In the genomic region with DNA sequence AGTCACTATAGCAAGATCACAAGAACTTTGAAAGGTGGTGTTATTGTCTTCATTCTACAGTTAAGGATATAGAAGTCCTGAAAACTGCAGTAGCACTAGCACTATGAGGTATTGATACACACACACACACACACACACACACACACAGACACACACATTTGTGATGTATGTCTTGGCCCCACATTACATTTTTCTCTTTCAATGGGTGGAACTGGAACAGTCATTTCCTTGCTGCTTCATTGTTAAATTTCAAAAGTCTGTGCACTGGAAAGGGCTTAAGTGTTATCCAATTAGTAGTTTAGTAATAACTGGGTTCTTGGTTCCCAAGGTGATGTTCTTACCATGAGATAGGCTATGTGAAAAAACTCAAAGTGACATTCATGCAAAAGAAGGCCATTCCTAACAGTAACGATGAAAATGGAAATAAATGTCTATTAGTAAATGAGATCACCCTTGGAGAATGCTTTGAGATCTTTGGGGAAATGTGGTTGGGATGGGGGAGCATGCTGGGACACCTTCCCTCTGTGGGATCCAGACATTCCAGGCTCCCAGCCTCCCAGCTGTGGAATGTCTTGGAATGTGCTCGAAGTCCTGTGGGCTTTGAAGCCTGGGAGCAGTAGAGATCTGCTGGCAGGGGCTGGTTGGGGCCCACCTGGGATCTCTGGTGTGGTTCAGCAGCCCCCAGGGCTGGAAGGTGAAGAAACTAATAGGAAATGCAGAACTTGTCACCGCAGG, we compare ENCODE assay signal across 11 cellular contexts. TPM values are rescaled to one million over a fixed set of nuclear protein-coding genes. Genes with fewer than 3 reads are reported as not detected.
A peak's percentile ranks its signal among the peaks of the same experiment; 100 is the strongest.
DNase-seq lines count a peak whose midpoint lies in the region; ATAC-seq and TF ChIP-seq lines count a peak whose summit lies in the region.
"Had no signal": no experiment of that assay in that cellular context is flagged by ENCODE, and none has a peak within 500 bp of the region (broad histone marks: within the 10 kb centered on the region; RNA-seq: fewer than 3 reads in every experiment).

No MANE protein-coding gene starts in this region.

- ATAC-seq in Right ventricle myocardium superior (ENCODE audit: poor library complexity) (peak; percentile 38), GM19455 (IDR thresholded peaks at IDR 0.05; ENCODE audit: unreplicated experiment) (no peak)

- no peaks in the 10 kb centered on the region for H3K27me3 ChIP-seq in esophagus (ENCODE audit: control insufficient read depth in 1 of 2, insufficient read depth in 2 of 2, low read length in 2 of 2)
- no peaks in the 10 kb centered on the region for H3K27me3 ChIP-seq in vagina
- no peaks in the 10 kb centered on the region for H3K27me3 ChIP-seq in CD8-positive, alpha-beta memory T cell (ENCODE audit: insufficient read depth, low read length, poor library complexity, severe bottlenecking)

- H3K27ac Mint-ChIP-seq in mesothelial cell of epicardium: peak overlapping the region; percentile 50
- no peak overlapping the region for H3K27ac Mint-ChIP-seq in CD8-positive, alpha-beta memory T cell
- no peak overlapping the region for H3K27ac Mint-ChIP-seq in activated CD4-positive, alpha-beta T cell treated with anti-CD3 and anti-CD28 coated beads, Interleukin-2, amount 10 ng/mL, durations not matched to agents 24 days and 14 days
- H3K27ac Mint-ChIP-seq: type B pancreatic cell had no signal

- H3K27ac ChIP-seq in esophagus (ENCODE audit: low read depth in 2 of 2, low read length in 1 of 2): peak overlapping the region; percentile 38 to 40
- H3K27ac ChIP-seq in vagina: peak overlapping the region; percentile 84
- no peak overlapping the region for H3K27ac ChIP-seq in CD8-positive, alpha-beta memory T cell (ENCODE audit: low read depth, low read length)

- H3K36me3 Mint-ChIP-seq in mesothelial cell of epicardium: no peaks in the 10 kb centered on the region
- H3K36me3 Mint-ChIP-seq in CD8-positive, alpha-beta memory T cell: no peaks in the 10 kb centered on the region
- no peaks in the 10 kb centered on the region for H3K36me3 Mint-ChIP-seq in activated CD4-positive, alpha-beta T cell treated with anti-CD3 and anti-CD28 coated beads, Interleukin-2, amount 10 ng/mL, durations not matched to agents 24 days and 14 days (ENCODE audit: low read depth)
- H3K36me3 Mint-ChIP-seq: type B pancreatic cell had no signal

- TF ChIP-seq CTCF in mesothelial cell of epicardium (IDR thresholded peaks at IDR 0.05; ENCODE audit: unreplicated experiment) (no peak), vagina (IDR thresholded peaks at IDR 0.05) (no peak)

- WGBS in esophagus, 2 donors: 50 to 51% methylated on average over 3 of the region's 3 CpGs

- POLR2A ChIA-PET in CD8-positive, alpha-beta memory T cell (lab: Charles Lee): no interaction called here

- H3K27me3 Mint-ChIP-seq in mesothelial cell of epicardium (ENCODE audit: low read depth): no peaks in the 10 kb centered on the region
- peaks cover 10 to 37% of the 10 kb centered on the region in 2 donors for H3K27me3 Mint-ChIP-seq in CD8-positive, alpha-beta memory T cell
- peaks cover 1% of the 10 kb centered on the region for H3K27me3 Mint-ChIP-seq in activated CD4-positive, alpha-beta T cell treated with anti-CD3 and anti-CD28 coated beads, Interleukin-2, amount 10 ng/mL, durations not matched to agents 24 days and 14 days
- H3K27me3 Mint-ChIP-seq: type B pancreatic cell had no signal

- no peaks in the 10 kb centered on the region for H3K9me3 ChIP-seq in esophagus (ENCODE audit: control insufficient read depth in 2 of 2, insufficient read depth in 1 of 2, low read depth in 1 of 2, low read length in 1 of 2)
- no peaks in the 10 kb centered on the region for H3K9me3 ChIP-seq in vagina
- H3K9me3 ChIP-seq in CD8-positive, alpha-beta memory T cell (ENCODE audit: low read length): no peaks in the 10 kb centered on the region

- H3K4me3 Mint-ChIP-seq in mesothelial cell of epicardium: no peak overlapping the region
- H3K4me3 Mint-ChIP-seq in CD8-positive, alpha-beta memory T cell: no peak overlapping the region
- no peak overlapping the region for H3K4me3 Mint-ChIP-seq in activated CD4-positive, alpha-beta T cell treated with anti-CD3 and anti-CD28 coated beads, Interleukin-2, amount 10 ng/mL, durations not matched to agents 24 days and 14 days
- H3K4me3 Mint-ChIP-seq: type B pancreatic cell had no signal

- CTCF ChIA-PET in CD8-positive, alpha-beta memory T cell (lab: Charles Lee): no interaction called here

- H3K36me3 ChIP-seq in esophagus (ENCODE audit: control insufficient read depth in 2 of 2, insufficient read depth in 2 of 2, low read length in 1 of 2): no peaks in the 10 kb centered on the region
- no peaks in the 10 kb centered on the region for H3K36me3 ChIP-seq in vagina
- no peaks in the 10 kb centered on the region for H3K36me3 ChIP-seq in CD8-positive, alpha-beta memory T cell (ENCODE audit: insufficient read depth, low read length)

- no peak for TF ChIP-seq POLR2A in vagina (IDR thresholded peaks at IDR 0.05)

- DNase-seq in Right ventricle myocardium superior (no peak), cardiac septum (ENCODE audit: low spot score) (no peak), mesothelial cell of epicardium (ENCODE audit: low spot score in 2 of 2, unreplicated experiment in 2 of 2) (no peak), vagina (ENCODE audit: extremely low spot score in 2 of 2) (no peak)
- DNase-seq in CD8-positive, alpha-beta memory T cell: no peak
- no peak for DNase-seq in activated CD4-positive, alpha-beta T cell treated with anti-CD3 and anti-CD28 coated beads, Interleukin-2, amount 10 ng/mL, durations not matched to agents 24 days and 14 days
- DNase-seq: activated CD8-positive, alpha-beta memory T cell treated with anti-CD3 and anti-CD28 coated beads, Interleukin-2, amount 50 U/mL, for 4 hours; NCI-H1092 treated with DMSO at 0.1 percent for 48 hours had no signal

- H3K4me3 ChIP-seq in esophagus (ENCODE audit: low read depth in 1 of 2, low read length in 2 of 2) (no peak overlapping the region), vagina (no peak overlapping the region)
- no peak overlapping the region for H3K4me3 ChIP-seq in CD8-positive, alpha-beta memory T cell (ENCODE audit: low read length)

- H3K4me1 Mint-ChIP-seq in mesothelial cell of epicardium: peaks cover 44% of the 10 kb centered on the region
- H3K4me1 Mint-ChIP-seq in CD8-positive, alpha-beta memory T cell: no peaks in the 10 kb centered on the region
- H3K4me1 Mint-ChIP-seq in activated CD4-positive, alpha-beta T cell treated with anti-CD3 and anti-CD28 coated beads, Interleukin-2, amount 10 ng/mL, durations not matched to agents 24 days and 14 days: peaks cover 23% of the 10 kb centered on the region

- H3K9me3 Mint-ChIP-seq in mesothelial cell of epicardium: no peaks in the 10 kb centered on the region
- H3K9me3 Mint-ChIP-seq in CD8-positive, alpha-beta memory T cell: no peaks in the 10 kb centered on the region
- no peaks in the 10 kb centered on the region for H3K9me3 Mint-ChIP-seq in activated CD4-positive, alpha-beta T cell treated with anti-CD3 and anti-CD28 coated beads, Interleukin-2, amount 10 ng/mL, durations not matched to agents 24 days and 14 days
- H3K9me3 Mint-ChIP-seq: type B pancreatic cell had no signal

- intact Hi-C loops in Right ventricle myocardium superior (cut with DNase I): no loop called here
- intact Hi-C loops in cardiac septum (cut with DNase I): no loop called here
- intact Hi-C loops in vagina (cut with DNase I): loop anchor here (10.0 kb wide), 1 partner anchor 47 kb away; no protein-coding TSS in a partner anchor
- intact Hi-C loops in activated CD4-positive, alpha-beta T cell treated with anti-CD3 and anti-CD28 coated beads, Interleukin-2, amount 10 ng/mL, durations not matched to agents 24 days and 14 days (cut with micrococcal nuclease): no loop called here

- H3K4me1 ChIP-seq in esophagus (ENCODE audit: control insufficient read depth in 2 of 2, insufficient read depth in 2 of 2, low read length in 1 of 2): peaks cover 0 to 4% of the 10 kb centered on the region in 2 donors
- H3K4me1 ChIP-seq in vagina: peaks cover 10% of the 10 kb centered on the region
- no peaks in the 10 kb centered on the region for H3K4me1 ChIP-seq in CD8-positive, alpha-beta memory T cell (ENCODE audit: insufficient read depth, low read length)

RNA-seq across cellular contexts. Expression of gene CALD1, which starts 37.4 kb away (rescaled TPM):
- total RNA-seq in Right ventricle myocardium superior: 86.1 TPM
- total RNA-seq in cardiac septum: 237 TPM
- 100 to 1,000 TPM in 1 of 2 donors, 10 to 100 TPM in 1; 93.4 to 128 TPM for polyA plus RNA-seq in esophagus
- 191 to 211 TPM (median 194 TPM) in 3 replicates for total RNA-seq in mesothelial cell of epicardium
- total RNA-seq in vagina: 343 TPM
- total RNA-seq in CD8-positive, alpha-beta memory T cell: 1 to 10 TPM; 3.1 to 3.3 TPM
- not detected for polyA plus RNA-seq in CD8-positive, alpha-beta memory T cell
- total RNA-seq in activated CD4-positive, alpha-beta T cell treated with anti-CD3 and anti-CD28 coated beads, Interleukin-2, amount 10 ng/mL, durations not matched to agents 24 days and 14 days: 7.2 and 8.2 TPM in 2 replicates
